In the genomic region with DNA sequence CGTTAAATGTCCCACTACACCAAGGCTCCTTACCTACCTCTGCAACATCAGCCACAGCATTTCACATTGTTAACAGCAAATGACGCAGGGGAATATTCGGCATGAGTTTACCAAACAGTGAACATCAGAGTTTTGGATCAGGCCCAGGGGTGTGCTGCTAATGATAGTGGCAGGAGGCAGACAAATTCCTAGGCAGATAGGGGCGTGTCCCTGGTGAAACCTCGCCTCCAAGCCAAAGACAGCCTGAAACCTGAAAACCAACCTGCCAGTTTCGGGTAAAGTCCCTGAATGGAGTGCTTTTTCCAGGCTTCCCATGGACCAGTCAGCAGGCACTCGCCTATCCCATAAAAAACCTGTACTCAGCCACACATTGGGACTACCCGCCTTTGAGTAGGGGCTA, we compare ENCODE assay signal across 16 cellular contexts.
DNase-seq lines count a peak whose midpoint lies in the region; FAIRE-seq and TF ChIP-seq lines count a peak whose summit lies in the region.
"Had no signal": no experiment of that assay in that cellular context is flagged by ENCODE, and none has a peak within 500 bp of the region (broad histone marks: within the 10 kb centered on the region; RNA-seq: fewer than 3 reads in every experiment).

No MANE protein-coding gene starts in this region.

- peak; percentile 11 for DNase-seq in GM23248
- DNase-seq in bronchial epithelial cell (ENCODE audit: low read depth), result no peak
- DNase-seq in erythroblast (lab: John Stamatoyannopoulos, UW), result peak; percentile 19 to 42
- peak; percentile 55 for DNase-seq in islet precursor cell
- no peak for DNase-seq in NCI-H2081 treated with DMSO at 0.1 percent for 48 hours (lab: John Stamatoyannopoulos, UW)
- no peak for DNase-seq in GM13976 (ENCODE audit: low spot score)
- DNase-seq in anterior cingulate cortex (lab: John Stamatoyannopoulos, UW), result no peak
- no peak for DNase-seq in NCI-H146 (lab: John Stamatoyannopoulos, UW)
- DNase-seq: 8988T; CD4-positive, alpha-beta memory T cell; DMS153; DMS79; GDM1; HCEC 1CT had no signal

- no peak overlapping the region for H3K9ac ChIP-seq in GM23248
- H3K9ac ChIP-seq: BLaER1 had no signal

- no peaks in the 10 kb centered on the region for H4K20me1 ChIP-seq in GM23248 (ENCODE audit: insufficient read depth)
- H4K20me1 ChIP-seq: BLaER1 had no signal

- H3K36me3 ChIP-seq in GM23248 (ENCODE audit: low read depth), result no peaks in the 10 kb centered on the region
- no peaks in the 10 kb centered on the region for H3K36me3 ChIP-seq in bronchial epithelial cell (ENCODE audit: control insufficient read depth, insufficient read depth, low read length)
- H3K36me3 ChIP-seq: BLaER1 had no signal

- TF ChIP-seq CTCF in bronchial epithelial cell (IDR thresholded peaks at IDR 0.05; ENCODE audit: insufficient read depth, low read length, severe bottlenecking), result no peak
- no peak for TF ChIP-seq CTCF in GM13976 (IDR thresholded peaks at IDR 0.05; ENCODE audit: borderline replicate concordance, control extremely low read depth, extremely low read depth, insufficient read depth, missing control alignments)

- peak; percentile 55 for FAIRE-seq in bronchial epithelial cell (lab: Jason Lieb, UNC)
- FAIRE-seq: H54 had no signal

- H3K9me3 ChIP-seq in GM23248 (ENCODE audit: low read depth), result no peaks in the 10 kb centered on the region
- H3K9me3 ChIP-seq: BLaER1 had no signal

- in situ Hi-C loops in GM23248 (cut with MboI) (no loop called here), GM13976 (cut with MboI; ENCODE audit: low sequenced_read_pairs, unreplicated experiment) (no loop called here)

- H3K79me2 ChIP-seq in GM23248 (ENCODE audit: insufficient read depth), result no peaks in the 10 kb centered on the region

- H3K27ac ChIP-seq in GM23248, result no peak overlapping the region
- H3K27ac ChIP-seq: BLaER1 had no signal

- 41 to 48% methylated on average over 8 of the region's 8 CpGs for WGBS in GM23248 (ENCODE audit: low coverage in 1 of 2, low lambda C conversion rate in 2 of 2, missing lambda C conversion rate in 2 of 2), 2 experiments

- H3K27me3 ChIP-seq in GM23248 (replicated peaks; ENCODE audit: insufficient read depth) (no peaks in the 10 kb centered on the region; the same call in 1 of the 2 replicates), bronchial epithelial cell (ENCODE audit: control insufficient read depth, insufficient read depth, low read length) (no peaks in the 10 kb centered on the region)
- H3K27me3 ChIP-seq: BLaER1 had no signal

- no peak overlapping the region for H2AFZ ChIP-seq in GM23248

- no peaks in the 10 kb centered on the region for H3K9me2 ChIP-seq in GM23248 (ENCODE audit: insufficient read depth)

- TF ChIP-seq POLR2A in erythroblast (IDR thresholded peaks at IDR 0.05; ENCODE audit: low read length), result no peak

- H3F3A ChIP-seq in GM23248 (ENCODE audit: insufficient read depth), result no peaks in the 10 kb centered on the region

- H3K4me1 ChIP-seq in GM23248 (ENCODE audit: insufficient read depth), result no peaks in the 10 kb centered on the region
- H3K4me1 ChIP-seq: BLaER1 had no signal

- no peak overlapping the region for H3K4me2 ChIP-seq in GM23248 (ENCODE audit: unreplicated experiment)
- H3K4me2 ChIP-seq: BLaER1 had no signal

- H3K4me3 ChIP-seq in GM23248 (no peak overlapping the region), bronchial epithelial cell (ENCODE audit: low read depth, low read length) (no peak overlapping the region)
- H3K4me3 ChIP-seq: BLaER1 had no signal

Comparison
In these comparisons a context has a peak if more than half of its experiments do, and no peak if none do; other contexts are left out.
1. DNase-seq: peak in GM23248 (single experiment), erythroblast (2 of 2) and islet precursor cell (single experiment); none in bronchial epithelial cell (single experiment), NCI-H2081 treated with DMSO at 0.1 percent for 48 hours (single experiment), GM13976 (single experiment), anterior cingulate cortex (0 of 58) and NCI-H146 (single experiment).